ENCODE assay signal across 1 cellular context in the genomic region with DNA sequence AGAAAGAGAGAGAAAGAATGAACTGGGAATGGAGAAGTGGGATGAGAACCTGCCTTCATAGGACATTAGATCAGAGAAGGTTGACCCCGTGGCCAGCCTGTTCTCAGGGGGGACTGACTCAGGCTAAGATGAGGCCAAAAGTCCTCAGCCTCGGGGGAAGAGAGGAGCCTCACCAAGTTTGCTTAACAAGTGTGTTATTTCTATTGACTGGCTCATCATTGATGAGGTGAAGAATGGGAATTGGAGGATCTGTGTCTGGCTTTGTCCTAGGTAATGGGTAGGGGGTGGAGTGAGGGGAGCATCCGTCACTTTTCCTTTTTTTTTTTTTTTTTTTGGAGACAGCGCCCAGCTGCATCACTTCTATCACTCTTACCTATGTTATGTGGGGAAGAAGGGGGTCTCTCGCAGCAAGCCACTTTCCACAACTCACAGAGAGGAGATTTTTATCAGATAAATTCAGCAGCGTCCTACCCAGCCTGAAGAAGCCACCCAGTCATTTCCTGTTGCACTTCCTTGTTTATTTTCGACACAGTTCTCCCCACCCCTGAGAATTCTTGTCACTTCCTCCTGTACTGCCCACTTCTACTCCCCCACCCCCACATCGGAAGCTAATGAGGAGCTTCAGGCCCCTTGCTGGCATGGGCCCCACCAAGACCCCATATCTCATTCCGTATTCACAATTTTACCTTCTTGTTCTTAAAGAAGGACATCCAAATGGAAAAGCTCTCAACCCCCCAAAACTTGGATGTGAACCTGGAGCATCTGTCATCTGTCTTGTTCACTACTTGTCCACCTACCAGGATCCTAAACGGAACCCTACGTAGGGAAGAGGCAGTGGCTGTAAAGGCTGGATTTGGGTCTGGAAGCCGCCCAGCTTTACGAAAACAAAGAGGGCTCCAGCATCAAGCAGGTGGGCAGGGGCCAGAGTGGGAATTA.
TF ChIP-seq lines count a peak whose summit lies in the region.

No MANE protein-coding gene starts in this region.

TF ChIP-seq in HepG2, 621 proteins besides CTCF, POLR2A, EP300 and RAD21 (continued from another document and continues in another):
- TF ChIP-seq, protein P1, sequence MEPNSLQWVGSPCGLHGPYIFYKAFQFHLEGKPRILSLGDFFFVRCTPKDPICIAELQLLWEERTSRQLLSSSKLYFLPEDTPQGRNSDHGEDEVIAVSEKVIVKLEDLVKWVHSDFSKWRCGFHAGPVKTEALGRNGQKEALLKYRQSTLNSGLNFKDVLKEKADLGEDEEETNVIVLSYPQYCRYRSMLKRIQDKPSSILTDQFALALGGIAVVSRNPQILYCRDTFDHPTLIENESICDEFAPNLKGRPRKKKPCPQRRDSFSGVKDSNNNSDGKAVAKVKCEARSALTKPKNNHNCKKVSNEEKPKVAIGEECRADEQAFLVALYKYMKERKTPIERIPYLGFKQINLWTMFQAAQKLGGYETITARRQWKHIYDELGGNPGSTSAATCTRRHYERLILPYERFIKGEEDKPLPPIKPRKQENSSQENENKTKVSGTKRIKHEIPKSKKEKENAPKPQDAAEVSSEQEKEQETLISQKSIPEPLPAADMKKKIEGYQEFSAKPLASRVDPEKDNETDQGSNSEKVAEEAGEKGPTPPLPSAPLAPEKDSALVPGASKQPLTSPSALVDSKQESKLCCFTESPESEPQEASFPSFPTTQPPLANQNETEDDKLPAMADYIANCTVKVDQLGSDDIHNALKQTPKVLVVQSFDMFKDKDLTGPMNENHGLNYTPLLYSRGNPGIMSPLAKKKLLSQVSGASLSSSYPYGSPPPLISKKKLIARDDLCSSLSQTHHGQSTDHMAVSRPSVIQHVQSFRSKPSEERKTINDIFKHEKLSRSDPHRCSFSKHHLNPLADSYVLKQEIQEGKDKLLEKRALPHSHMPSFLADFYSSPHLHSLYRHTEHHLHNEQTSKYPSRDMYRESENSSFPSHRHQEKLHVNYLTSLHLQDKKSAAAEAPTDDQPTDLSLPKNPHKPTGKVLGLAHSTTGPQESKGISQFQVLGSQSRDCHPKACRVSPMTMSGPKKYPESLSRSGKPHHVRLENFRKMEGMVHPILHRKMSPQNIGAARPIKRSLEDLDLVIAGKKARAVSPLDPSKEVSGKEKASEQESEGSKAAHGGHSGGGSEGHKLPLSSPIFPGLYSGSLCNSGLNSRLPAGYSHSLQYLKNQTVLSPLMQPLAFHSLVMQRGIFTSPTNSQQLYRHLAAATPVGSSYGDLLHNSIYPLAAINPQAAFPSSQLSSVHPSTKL (CRISPR knock-in tag; IDR thresholded peaks at IDR 0.05): peak; percentile 48
- TF ChIP-seq ZNF598 (CRISPR knock-in tag; IDR thresholded peaks at IDR 0.05; ENCODE audit: borderline replicate concordance) (0 out of 2 replicates have a peak, but pooled peaks have one; percentile 39), NCOA2 (CRISPR knock-in tag; IDR thresholded peaks at IDR 0.05) (no peak), IRF2 (CRISPR knock-in tag; IDR thresholded peaks at IDR 0.05) (0 out of 2 replicates have a peak, but pooled peaks have one; percentile 43), ERF (CRISPR knock-in tag; IDR thresholded peaks at IDR 0.05) (peak; percentile 77; the same call in 1 of the 2 replicates), SALL1 (CRISPR knock-in tag; IDR thresholded peaks at IDR 0.05) (peak; percentile 53), KMT2B (CRISPR knock-in tag; IDR thresholded peaks at IDR 0.05) (peak; percentile 54; the same call in 1 of the 2 replicates), SAFB2 (CRISPR knock-in tag; IDR thresholded peaks at IDR 0.05; ENCODE audit: borderline replicate concordance, low read depth) (0 out of 2 replicates have a peak, but pooled peaks have one; percentile 17), ZBTB38 (CRISPR knock-in tag; IDR thresholded peaks at IDR 0.05) (peak; percentile 96; the same call in 1 of the 2 replicates), NAIF1 (CRISPR knock-in tag; IDR thresholded peaks at IDR 0.05; ENCODE audit: borderline replicate concordance) (peak; percentile 33; the same call in 1 of the 2 replicates), KAT8 (CRISPR knock-in tag; IDR thresholded peaks at IDR 0.05) (peak; percentile 79), PITX1 (CRISPR knock-in tag; IDR thresholded peaks at IDR 0.05) (peak; percentile 79; the same call in 1 of the 2 replicates), ARNTL (CRISPR knock-in tag; IDR thresholded peaks at IDR 0.05) (0 out of 2 replicates have a peak, but pooled peaks have one; percentile 33), CREB1 (IDR thresholded peaks at IDR 0.05) (0 out of 2 replicates have a peak, but pooled peaks have one; percentile 9), CREB1 (CRISPR knock-in tag; IDR thresholded peaks at IDR 0.05) (no peak), HDAC6 (IDR thresholded peaks at IDR 0.05; ENCODE audit: low read depth, low read length) (no peak), ZNF44 (CRISPR knock-in tag; IDR thresholded peaks at IDR 0.05) (peak; percentile 57; the same call in 1 of the 2 replicates), ZKSCAN5 (CRISPR knock-in tag; IDR thresholded peaks at IDR 0.05) (0 out of 2 replicates have a peak, but pooled peaks have one; percentile 44), ZNF317 (CRISPR knock-in tag; IDR thresholded peaks at IDR 0.05) (no peak), ZBTB7B (CRISPR knock-in tag; IDR thresholded peaks at IDR 0.05) (peak; percentile 60), ZNF775 (CRISPR knock-in tag; IDR thresholded peaks at IDR 0.05; ENCODE audit: borderline replicate concordance) (no peak), GATAD2A (CRISPR knock-in tag; IDR thresholded peaks at IDR 0.05) (0 out of 2 replicates have a peak, but pooled peaks have one; percentile 13), GABPB1 (CRISPR knock-in tag; IDR thresholded peaks at IDR 0.05) (peak; percentile 67), ZNF260 (CRISPR knock-in tag; IDR thresholded peaks at IDR 0.05; ENCODE audit: borderline replicate concordance, low read depth) (no peak), ZNF567 (CRISPR knock-in tag; IDR thresholded peaks at IDR 0.05; ENCODE audit: borderline replicate concordance) (no peak), ZNF607 (CRISPR knock-in tag; IDR thresholded peaks at IDR 0.05; ENCODE audit: borderline replicate concordance) (peak; percentile 71; the same call in 1 of the 2 replicates), ZSCAN29 (CRISPR knock-in tag; conservative IDR thresholded peaks at IDR 0.05) (no peak; the same call in 1 of the 2 replicates), HOXA3 (CRISPR knock-in tag; IDR thresholded peaks at IDR 0.05) (peak; percentile 8; the same call in 1 of the 2 replicates), RBM22 (optimal IDR thresholded peaks at IDR 0.05; ENCODE audit: low read length) (peak; percentile 26)
- TF ChIP-seq, protein P2, sequence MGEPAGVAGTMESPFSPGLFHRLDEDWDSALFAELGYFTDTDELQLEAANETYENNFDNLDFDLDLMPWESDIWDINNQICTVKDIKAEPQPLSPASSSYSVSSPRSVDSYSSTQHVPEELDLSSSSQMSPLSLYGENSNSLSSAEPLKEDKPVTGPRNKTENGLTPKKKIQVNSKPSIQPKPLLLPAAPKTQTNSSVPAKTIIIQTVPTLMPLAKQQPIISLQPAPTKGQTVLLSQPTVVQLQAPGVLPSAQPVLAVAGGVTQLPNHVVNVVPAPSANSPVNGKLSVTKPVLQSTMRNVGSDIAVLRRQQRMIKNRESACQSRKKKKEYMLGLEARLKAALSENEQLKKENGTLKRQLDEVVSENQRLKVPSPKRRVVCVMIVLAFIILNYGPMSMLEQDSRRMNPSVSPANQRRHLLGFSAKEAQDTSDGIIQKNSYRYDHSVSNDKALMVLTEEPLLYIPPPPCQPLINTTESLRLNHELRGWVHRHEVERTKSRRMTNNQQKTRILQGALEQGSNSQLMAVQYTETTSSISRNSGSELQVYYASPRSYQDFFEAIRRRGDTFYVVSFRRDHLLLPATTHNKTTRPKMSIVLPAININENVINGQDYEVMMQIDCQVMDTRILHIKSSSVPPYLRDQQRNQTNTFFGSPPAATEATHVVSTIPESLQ (CRISPR knock-in tag; conservative IDR thresholded peaks at IDR 0.05): no peak
- TF ChIP-seq, protein P3, sequence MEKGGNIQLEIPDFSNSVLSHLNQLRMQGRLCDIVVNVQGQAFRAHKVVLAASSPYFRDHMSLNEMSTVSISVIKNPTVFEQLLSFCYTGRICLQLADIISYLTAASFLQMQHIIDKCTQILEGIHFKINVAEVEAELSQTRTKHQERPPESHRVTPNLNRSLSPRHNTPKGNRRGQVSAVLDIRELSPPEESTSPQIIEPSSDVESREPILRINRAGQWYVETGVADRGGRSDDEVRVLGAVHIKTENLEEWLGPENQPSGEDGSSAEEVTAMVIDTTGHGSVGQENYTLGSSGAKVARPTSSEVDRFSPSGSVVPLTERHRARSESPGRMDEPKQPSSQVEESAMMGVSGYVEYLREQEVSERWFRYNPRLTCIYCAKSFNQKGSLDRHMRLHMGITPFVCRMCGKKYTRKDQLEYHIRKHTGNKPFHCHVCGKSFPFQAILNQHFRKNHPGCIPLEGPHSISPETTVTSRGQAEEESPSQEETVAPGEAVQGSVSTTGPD (CRISPR knock-in tag; IDR thresholded peaks at IDR 0.05): no peak
- TF ChIP-seq, protein P4, sequence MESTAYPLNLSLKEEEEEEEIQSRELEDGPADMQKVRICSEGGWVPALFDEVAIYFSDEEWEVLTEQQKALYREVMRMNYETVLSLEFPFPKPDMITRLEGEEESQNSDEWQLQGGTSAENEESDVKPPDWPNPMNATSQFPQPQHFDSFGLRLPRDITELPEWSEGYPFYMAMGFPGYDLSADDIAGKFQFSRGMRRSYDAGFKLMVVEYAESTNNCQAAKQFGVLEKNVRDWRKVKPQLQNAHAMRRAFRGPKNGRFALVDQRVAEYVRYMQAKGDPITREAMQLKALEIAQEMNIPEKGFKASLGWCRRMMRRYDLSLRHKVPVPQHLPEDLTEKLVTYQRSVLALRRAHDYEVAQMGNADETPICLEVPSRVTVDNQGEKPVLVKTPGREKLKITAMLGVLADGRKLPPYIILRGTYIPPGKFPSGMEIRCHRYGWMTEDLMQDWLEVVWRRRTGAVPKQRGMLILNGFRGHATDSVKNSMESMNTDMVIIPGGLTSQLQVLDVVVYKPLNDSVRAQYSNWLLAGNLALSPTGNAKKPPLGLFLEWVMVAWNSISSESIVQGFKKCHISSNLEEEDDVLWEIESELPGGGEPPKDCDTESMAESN (CRISPR knock-in tag; conservative IDR thresholded peaks at IDR 0.05): no peak
- TF ChIP-seq, protein P5, sequence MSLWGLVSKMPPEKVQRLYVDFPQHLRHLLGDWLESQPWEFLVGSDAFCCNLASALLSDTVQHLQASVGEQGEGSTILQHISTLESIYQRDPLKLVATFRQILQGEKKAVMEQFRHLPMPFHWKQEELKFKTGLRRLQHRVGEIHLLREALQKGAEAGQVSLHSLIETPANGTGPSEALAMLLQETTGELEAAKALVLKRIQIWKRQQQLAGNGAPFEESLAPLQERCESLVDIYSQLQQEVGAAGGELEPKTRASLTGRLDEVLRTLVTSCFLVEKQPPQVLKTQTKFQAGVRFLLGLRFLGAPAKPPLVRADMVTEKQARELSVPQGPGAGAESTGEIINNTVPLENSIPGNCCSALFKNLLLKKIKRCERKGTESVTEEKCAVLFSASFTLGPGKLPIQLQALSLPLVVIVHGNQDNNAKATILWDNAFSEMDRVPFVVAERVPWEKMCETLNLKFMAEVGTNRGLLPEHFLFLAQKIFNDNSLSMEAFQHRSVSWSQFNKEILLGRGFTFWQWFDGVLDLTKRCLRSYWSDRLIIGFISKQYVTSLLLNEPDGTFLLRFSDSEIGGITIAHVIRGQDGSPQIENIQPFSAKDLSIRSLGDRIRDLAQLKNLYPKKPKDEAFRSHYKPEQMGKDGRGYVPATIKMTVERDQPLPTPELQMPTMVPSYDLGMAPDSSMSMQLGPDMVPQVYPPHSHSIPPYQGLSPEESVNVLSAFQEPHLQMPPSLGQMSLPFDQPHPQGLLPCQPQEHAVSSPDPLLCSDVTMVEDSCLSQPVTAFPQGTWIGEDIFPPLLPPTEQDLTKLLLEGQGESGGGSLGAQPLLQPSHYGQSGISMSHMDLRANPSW (CRISPR knock-in tag; IDR thresholded peaks at IDR 0.05; ENCODE audit: borderline replicate concordance): 0 out of 2 replicates have a peak, but pooled peaks have one; percentile 30
- TF ChIP-seq, protein P6, sequence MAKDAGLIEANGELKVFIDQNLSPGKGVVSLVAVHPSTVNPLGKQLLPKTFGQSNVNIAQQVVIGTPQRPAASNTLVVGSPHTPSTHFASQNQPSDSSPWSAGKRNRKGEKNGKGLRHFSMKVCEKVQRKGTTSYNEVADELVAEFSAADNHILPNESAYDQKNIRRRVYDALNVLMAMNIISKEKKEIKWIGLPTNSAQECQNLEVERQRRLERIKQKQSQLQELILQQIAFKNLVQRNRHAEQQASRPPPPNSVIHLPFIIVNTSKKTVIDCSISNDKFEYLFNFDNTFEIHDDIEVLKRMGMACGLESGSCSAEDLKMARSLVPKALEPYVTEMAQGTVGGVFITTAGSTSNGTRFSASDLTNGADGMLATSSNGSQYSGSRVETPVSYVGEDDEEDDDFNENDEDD (CRISPR knock-in tag; IDR thresholded peaks at IDR 0.05; ENCODE audit: borderline replicate concordance): no peak
- TF ChIP-seq, protein P7, sequence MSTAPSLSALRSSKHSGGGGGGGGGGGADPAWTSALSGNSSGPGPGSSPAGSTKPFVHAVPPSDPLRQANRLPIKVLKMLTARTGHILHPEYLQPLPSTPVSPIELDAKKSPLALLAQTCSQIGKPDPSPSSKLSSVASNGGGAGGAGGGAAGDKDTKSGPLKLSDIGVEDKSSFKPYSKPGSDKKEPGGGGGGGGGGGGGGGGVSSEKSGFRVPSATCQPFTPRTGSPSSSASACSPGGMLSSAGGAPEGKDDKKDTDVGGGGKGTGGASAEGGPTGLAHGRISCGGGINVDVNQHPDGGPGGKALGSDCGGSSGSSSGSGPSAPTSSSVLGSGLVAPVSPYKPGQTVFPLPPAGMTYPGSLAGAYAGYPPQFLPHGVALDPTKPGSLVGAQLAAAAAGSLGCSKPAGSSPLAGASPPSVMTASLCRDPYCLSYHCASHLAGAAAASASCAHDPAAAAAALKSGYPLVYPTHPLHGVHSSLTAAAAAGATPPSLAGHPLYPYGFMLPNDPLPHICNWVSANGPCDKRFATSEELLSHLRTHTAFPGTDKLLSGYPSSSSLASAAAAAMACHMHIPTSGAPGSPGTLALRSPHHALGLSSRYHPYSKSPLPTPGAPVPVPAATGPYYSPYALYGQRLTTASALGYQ (CRISPR knock-in tag; IDR thresholded peaks at IDR 0.05): no peak
- TF ChIP-seq, protein P8, sequence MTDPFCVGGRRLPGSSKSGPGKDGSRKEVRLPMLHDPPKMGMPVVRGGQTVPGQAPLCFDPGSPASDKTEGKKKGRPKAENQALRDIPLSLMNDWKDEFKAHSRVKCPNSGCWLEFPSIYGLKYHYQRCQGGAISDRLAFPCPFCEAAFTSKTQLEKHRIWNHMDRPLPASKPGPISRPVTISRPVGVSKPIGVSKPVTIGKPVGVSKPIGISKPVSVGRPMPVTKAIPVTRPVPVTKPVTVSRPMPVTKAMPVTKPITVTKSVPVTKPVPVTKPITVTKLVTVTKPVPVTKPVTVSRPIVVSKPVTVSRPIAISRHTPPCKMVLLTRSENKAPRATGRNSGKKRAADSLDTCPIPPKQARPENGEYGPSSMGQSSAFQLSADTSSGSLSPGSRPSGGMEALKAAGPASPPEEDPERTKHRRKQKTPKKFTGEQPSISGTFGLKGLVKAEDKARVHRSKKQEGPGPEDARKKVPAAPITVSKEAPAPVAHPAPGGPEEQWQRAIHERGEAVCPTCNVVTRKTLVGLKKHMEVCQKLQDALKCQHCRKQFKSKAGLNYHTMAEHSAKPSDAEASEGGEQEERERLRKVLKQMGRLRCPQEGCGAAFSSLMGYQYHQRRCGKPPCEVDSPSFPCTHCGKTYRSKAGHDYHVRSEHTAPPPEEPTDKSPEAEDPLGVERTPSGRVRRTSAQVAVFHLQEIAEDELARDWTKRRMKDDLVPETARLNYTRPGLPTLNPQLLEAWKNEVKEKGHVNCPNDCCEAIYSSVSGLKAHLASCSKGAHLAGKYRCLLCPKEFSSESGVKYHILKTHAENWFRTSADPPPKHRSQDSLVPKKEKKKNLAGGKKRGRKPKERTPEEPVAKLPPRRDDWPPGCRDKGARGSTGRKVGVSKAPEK (CRISPR knock-in tag; IDR thresholded peaks at IDR 0.05; ENCODE audit: borderline replicate concordance): no peak; the same call in 1 of the 2 replicates
